29 cellular contexts compared by ENCODE assay signal in genomic region chr3:143574933-143575332, GRCh38.
"Had no signal": no experiment of that assay in that cellular context is flagged by ENCODE, and none has a peak within 500 bp of the region (broad histone marks: within the 10 kb centered on the region; RNA-seq: fewer than 3 reads in every experiment).

No MANE protein-coding gene starts in this region.

- H3K27ac Mint-ChIP-seq: dendritic cell treated with granulocyte-macrophage colony-stimulating factor and Interleukin-4, amounts not matched to agents 40 ng/mL and 50 ng/mL, for 4 days; effector memory CD8-positive, alpha-beta T cell; endodermal cell had no signal

- DNase-seq: cortex of kidney; dermis blood vessel endothelial cell; dorsolateral prefrontal cortex; effector CD4-positive, alpha-beta T cell; effector CD8-positive, alpha-beta T cell; effector memory CD4-positive, alpha-beta T cell; effector memory CD8-positive, alpha-beta T cell; endodermal cell; erythroblast; esophagus squamous epithelium; foreskin fibroblast; foreskin keratinocyte; foreskin melanocyte; gastrocnemius medialis; glutamatergic neuron; head of caudate nucleus; heart left ventricle; heart right ventricle; hippocampal formation had no signal

- H3K9me3 Mint-ChIP-seq: dendritic cell treated with granulocyte-macrophage colony-stimulating factor and Interleukin-4, amounts not matched to agents 40 ng/mL and 50 ng/mL, for 4 days; effector memory CD8-positive, alpha-beta T cell; endodermal cell had no signal

- H3K4me2 ChIP-seq: hepatocyte had no signal

- H3K36me3 ChIP-seq: gastrocnemius medialis had no signal

- H3K27me3 ChIP-seq: dorsolateral prefrontal cortex, esophagus muscularis mucosa, esophagus squamous epithelium, foreskin keratinocyte, gastrocnemius medialis, gastroesophageal sphincter, heart left ventricle, heart right ventricle, hepatocyte had no signal

- H3K79me2 ChIP-seq: hepatocyte had no signal

- H2AFZ ChIP-seq: hepatocyte had no signal

- H3K4me3 Mint-ChIP-seq: dendritic cell treated with granulocyte-macrophage colony-stimulating factor and Interleukin-4, amounts not matched to agents 40 ng/mL and 50 ng/mL, for 4 days; effector memory CD8-positive, alpha-beta T cell; endodermal cell had no signal

- H3K4me1 ChIP-seq: esophagus muscularis mucosa, esophagus squamous epithelium, foreskin keratinocyte, gastrocnemius medialis, gastroesophageal sphincter, heart right ventricle had no signal

- H3K27ac ChIP-seq: coronary artery, dorsolateral prefrontal cortex, epithelial cell of prostate, esophagus muscularis mucosa, esophagus squamous epithelium, foreskin keratinocyte, gastrocnemius medialis, gastroesophageal sphincter, heart left ventricle, heart right ventricle, hepatocyte had no signal

- H3K4me3 ChIP-seq: coronary artery, dorsolateral prefrontal cortex, esophagus muscularis mucosa, esophagus squamous epithelium, gastrocnemius medialis, gastroesophageal sphincter, heart left ventricle, heart right ventricle, hepatocyte had no signal

- H3K27me3 Mint-ChIP-seq: dendritic cell treated with granulocyte-macrophage colony-stimulating factor and Interleukin-4, amounts not matched to agents 40 ng/mL and 50 ng/mL, for 4 days; effector memory CD8-positive, alpha-beta T cell had no signal

- FAIRE-seq: endometrium, endothelial cell of umbilical vein, frontal cortex had no signal

- H3K9me3 ChIP-seq: esophagus muscularis mucosa, esophagus squamous epithelium, gastrocnemius medialis, gastroesophageal sphincter, heart left ventricle, heart right ventricle had no signal

- ATAC-seq: effector memory CD8-positive, alpha-beta T cell; esophagus mucosa; foreskin keratinocyte; gastrocnemius medialis; gastroesophageal sphincter; heart left ventricle; heart right ventricle had no signal
